In genomic region chr2:144364247-144364646, GRCh38 we compare ENCODE assay signal across 6 cellular contexts.
DNase-seq lines count a peak whose midpoint lies in the region; ATAC-seq and TF ChIP-seq lines count a peak whose summit lies in the region.
"Not testable (repeated sequence)": the region's sequence is repeated elsewhere in the genome, so short reads cannot be mapped to it uniquely, and the experiment has no call there.

No MANE protein-coding gene starts in this region.

- DNase-seq in SK-N-MC (ENCODE audit: low read depth, low spot score); brain microvascular endothelial cell; natural killer cell treated with Interleukin-12 subunit alpha and Interleukin-12 subunit beta and Interleukin-15 and Interleukin-18, amount 100 ng/mL, for 72 hours (ENCODE audit: low spot score); smooth muscle cell (lab: John Stamatoyannopoulos, UW; ENCODE audit: unreplicated experiment): not testable (repeated sequence)

- not testable (repeated sequence) for H3K27ac ChIP-seq in HEK293 (ENCODE audit: extremely low read depth, low read depth, low read length)
- H3K27ac ChIP-seq in SK-N-MC: peak overlapping the region; percentile 53; the same call in 1 of the 2 replicates
- peak overlapping the region; percentile 85 for H3K27ac ChIP-seq in brain microvascular endothelial cell
- peak overlapping the region; percentile 87 for H3K27ac ChIP-seq in smooth muscle cell (ENCODE audit: low read depth)

- not testable (repeated sequence) for H3K79me2 ChIP-seq in smooth muscle cell (ENCODE audit: low read depth)

- peak overlapping the region; percentile 45 for H3K27ac Mint-ChIP-seq in activated T-helper 17 cell treated with anti-CD3 and anti-CD28 coated beads, Interleukin-2, amount 50 U/mL, for 72 hours
- peak overlapping the region; percentile 64 to 98 for H3K27ac Mint-ChIP-seq in natural killer cell treated with Interleukin-12 subunit alpha and Interleukin-12 subunit beta and Interleukin-15 and Interleukin-18, amount 100 ng/mL, for 72 hours

- H3K36me3 ChIP-seq in HEK293 (ENCODE audit: control insufficient read depth in 2 of 2, insufficient read depth in 1 of 2, low read length in 2 of 2); SK-N-MC (ENCODE audit: insufficient read depth, low read length); brain microvascular endothelial cell (replicated peaks); smooth muscle cell (ENCODE audit: low read depth): not testable (repeated sequence)

- H3K4me1 ChIP-seq in HEK293 (ENCODE audit: control insufficient read depth, insufficient read depth, low read length); smooth muscle cell (ENCODE audit: low read depth): not testable (repeated sequence)

- H3K27me3 ChIP-seq in brain microvascular endothelial cell (replicated peaks); smooth muscle cell (ENCODE audit: low read depth): not testable (repeated sequence)

- POLR2A ChIA-PET in HEK293 (lab: Yijun Ruan, JAX): not testable (repeated sequence)

- in situ Hi-C loops in brain microvascular endothelial cell (cut with HindIII; ENCODE audit: low pct_ligation_motif_present, low sequenced_read_pairs): not testable (repeated sequence)

- not testable (repeated sequence) for H3K4me3 ChIP-seq in HEK293 (ENCODE audit: low read depth, low read length); SK-N-MC; brain microvascular endothelial cell (ENCODE audit: low read depth, low read length); smooth muscle cell

- not testable (repeated sequence) for H3K9ac ChIP-seq in SK-N-MC (ENCODE audit: insufficient read length)
- peak overlapping the region; percentile 83 for H3K9ac ChIP-seq in smooth muscle cell (ENCODE audit: low read depth)

- H3K4me1 Mint-ChIP-seq in activated T-helper 17 cell treated with anti-CD3 and anti-CD28 coated beads, Interleukin-2, amount 50 U/mL, for 72 hours: not testable (repeated sequence)
- peaks cover 26 to 27% of the 10 kb centered on the region in 2 donors for H3K4me1 Mint-ChIP-seq in natural killer cell treated with Interleukin-12 subunit alpha and Interleukin-12 subunit beta and Interleukin-15 and Interleukin-18, amount 100 ng/mL, for 72 hours (ENCODE audit: low read depth in 2 of 2)

- not testable (repeated sequence) for H3K9me3 Mint-ChIP-seq in activated T-helper 17 cell treated with anti-CD3 and anti-CD28 coated beads, Interleukin-2, amount 50 U/mL, for 72 hours; natural killer cell treated with Interleukin-12 subunit alpha and Interleukin-12 subunit beta and Interleukin-15 and Interleukin-18, amount 100 ng/mL, for 72 hours

- H3F3A ChIP-seq in smooth muscle cell (ENCODE audit: low read depth): not testable (repeated sequence)

- not testable (repeated sequence) for TF ChIP-seq CTCF in HEK293 (tag by site-specific recombination; IDR thresholded peaks at IDR 0.05); brain microvascular endothelial cell (IDR thresholded peaks at IDR 0.05; ENCODE audit: low read depth, low read length, missing control alignments); smooth muscle cell (IDR thresholded peaks at IDR 0.05; ENCODE audit: borderline replicate concordance, insufficient read depth, poor library complexity, severe bottlenecking)

- H4K20me1 ChIP-seq in smooth muscle cell (ENCODE audit: low read depth): not testable (repeated sequence)

- H2AFZ ChIP-seq in smooth muscle cell (ENCODE audit: low read depth): not testable (repeated sequence)

- not testable (repeated sequence) for H3K36me3 Mint-ChIP-seq in activated T-helper 17 cell treated with anti-CD3 and anti-CD28 coated beads, Interleukin-2, amount 50 U/mL, for 72 hours (ENCODE audit: low read depth); natural killer cell treated with Interleukin-12 subunit alpha and Interleukin-12 subunit beta and Interleukin-15 and Interleukin-18, amount 100 ng/mL, for 72 hours

- 95% methylated on average over 7 of the region's 7 CpGs for WGBS in smooth muscle cell (ENCODE audit: low lambda C conversion rate)

- CTCF ChIA-PET in HEK293 (lab: Yijun Ruan, JAX): not testable (repeated sequence)

- H3K9me3 ChIP-seq in HEK293 (ENCODE audit: control insufficient read depth, insufficient read depth, low read depth, low read length); SK-N-MC (ENCODE audit: low read depth, low read length); smooth muscle cell (replicated peaks; ENCODE audit: low read depth): not testable (repeated sequence)

- not testable (repeated sequence) for H3K4me2 ChIP-seq in smooth muscle cell

- H3K27me3 Mint-ChIP-seq in activated T-helper 17 cell treated with anti-CD3 and anti-CD28 coated beads, Interleukin-2, amount 50 U/mL, for 72 hours; natural killer cell treated with Interleukin-12 subunit alpha and Interleukin-12 subunit beta and Interleukin-15 and Interleukin-18, amount 100 ng/mL, for 72 hours: not testable (repeated sequence)

- ATAC-seq in activated T-helper 17 cell treated with anti-CD3 and anti-CD28 coated beads, Interleukin-2, amount 50 U/mL, for 72 hours (replicated peaks); natural killer cell treated with Interleukin-12 subunit alpha and Interleukin-12 subunit beta and Interleukin-15 and Interleukin-18, amount 100 ng/mL, for 72 hours: not testable (repeated sequence)

- not testable (repeated sequence) for H3K4me3 Mint-ChIP-seq in activated T-helper 17 cell treated with anti-CD3 and anti-CD28 coated beads, Interleukin-2, amount 50 U/mL, for 72 hours
- peak overlapping the region; percentile 3 for H3K4me3 Mint-ChIP-seq in natural killer cell treated with Interleukin-12 subunit alpha and Interleukin-12 subunit beta and Interleukin-15 and Interleukin-18, amount 100 ng/mL, for 72 hours

TF ChIP-seq in HEK293, 187 proteins besides CTCF, POLR2A, EP300 and RAD21:
- peak; percentile 59 for TF ChIP-seq ZNF366 (tag by site-specific recombination; conservative IDR thresholded peaks at IDR 0.05)
